ENCODE assay signal across 9 cellular contexts in the genomic region with DNA sequence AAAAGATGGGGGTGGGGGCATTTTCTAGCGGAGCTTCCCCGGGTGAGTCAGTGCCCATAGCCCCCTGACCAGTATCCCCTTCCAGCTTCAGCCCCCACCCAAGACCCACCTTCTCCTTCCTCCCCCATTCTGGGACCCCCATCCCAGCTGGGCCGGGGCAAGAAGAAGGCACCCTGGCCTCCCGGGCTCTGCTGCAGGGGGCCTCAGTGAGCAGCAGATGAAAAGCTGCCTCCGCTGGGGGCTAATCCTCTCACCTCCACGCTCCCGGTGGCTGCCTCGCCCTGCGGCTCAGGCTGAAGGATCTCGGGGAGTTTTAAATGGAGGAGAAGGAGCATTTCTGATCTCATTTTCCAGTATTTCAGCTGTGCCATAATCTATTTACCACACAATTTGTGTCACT.
DNase-seq lines count a peak whose midpoint lies in the region; ATAC-seq and TF ChIP-seq lines count a peak whose summit lies in the region.
"Had no signal": no experiment of that assay in that cellular context is flagged by ENCODE, and none has a peak within 500 bp of the region (broad histone marks: within the 10 kb centered on the region; RNA-seq: fewer than 3 reads in every experiment).

No MANE protein-coding gene starts in this region.

- H3K36me3 ChIP-seq in HEK293 (ENCODE audit: control insufficient read depth in 2 of 2, insufficient read depth in 1 of 2, low read length in 2 of 2): no peaks in the 10 kb centered on the region
- no peaks in the 10 kb centered on the region for H3K36me3 ChIP-seq in stomach
- H3K36me3 ChIP-seq: ascending aorta had no signal

- TF ChIP-seq CTCF in HEK293 (tag by site-specific recombination; IDR thresholded peaks at IDR 0.05): no peak
- no peak for TF ChIP-seq CTCF in stomach (IDR thresholded peaks at IDR 0.05)

- CTCF ChIA-PET in HEK293 (lab: Yijun Ruan, JAX): interaction anchor here (0.7 to 1.5 kb wide), 3 partner anchors 254 to 374 kb away, joined by 3 to 4 read pairs (median 3); no protein-coding TSS in a partner anchor

- 29 to 53% (median 40%) methylated on average over 8 to 10 of the region's 10 CpGs for WGBS in stomach, 5 donors

- DNase-seq in activated CD4-positive, alpha-beta T cell treated with anti-CD3 and anti-CD28 coated beads, Interleukin-2, amount 50 U/mL, for 48 hours: peak; percentile 41
- DNase-seq in effector CD8-positive, alpha-beta T cell (lab: John Stamatoyannopoulos, UW): peak; percentile 7
- peak; percentile 38 for DNase-seq in stimulated activated CD8-positive, alpha-beta memory T cell treated with anti-CD3 and anti-CD28 coated beads, Interleukin-12 subunit alpha, Interleukin-12 subunit beta, amount 100 ng/mL, for 1 hour (ENCODE audit: low read depth)
- DNase-seq in HK-2 (ENCODE audit: unreplicated experiment) (no peak), stomach (no peak)

- H3K9me3 ChIP-seq in HEK293 (ENCODE audit: control insufficient read depth, insufficient read depth, low read depth, low read length) (no peaks in the 10 kb centered on the region), stomach (peaks cover 0 to 15% (median 5%) of the 10 kb centered on the region in 4 donors)
- H3K9me3 ChIP-seq: ascending aorta had no signal

- no peak overlapping the region for H3K27ac ChIP-seq in HEK293 (ENCODE audit: extremely low read depth, low read depth, low read length)
- no peak overlapping the region for H3K27ac ChIP-seq in stomach
- H3K27ac ChIP-seq: ascending aorta had no signal

- no peak for TF ChIP-seq POLR2A in stomach (IDR thresholded peaks at IDR 0.05)

- intact Hi-C loops in stomach (cut with DNase I; ENCODE audit: low total_unique reads): no loop called here

- ATAC-seq in GM21786 (IDR thresholded peaks at IDR 0.05; ENCODE audit: unreplicated experiment) (no peak), HG02798 (IDR thresholded peaks at IDR 0.05; ENCODE audit: poor library complexity, unreplicated experiment) (no peak)

- peaks cover 0 to 38% (median 17%) of the 10 kb centered on the region in 3 donors for H3K27me3 ChIP-seq in stomach
- H3K27me3 ChIP-seq: ascending aorta had no signal

- POLR2A ChIA-PET in HEK293 (lab: Yijun Ruan, JAX): no interaction called here

- H3K4me1 ChIP-seq in HEK293 (ENCODE audit: control insufficient read depth, insufficient read depth, low read length) (no peaks in the 10 kb centered on the region), stomach (no peaks in the 10 kb centered on the region)

- no peak overlapping the region for H3K4me3 ChIP-seq in HEK293 (ENCODE audit: low read depth, low read length)
- H3K4me3 ChIP-seq in stomach: no peak overlapping the region

- no peak for TF ChIP-seq EP300 in stomach (IDR thresholded peaks at IDR 0.05)

TF ChIP-seq in HEK293, 187 proteins besides CTCF, POLR2A, EP300 and RAD21:
- TF ChIP-seq ZNF670 (tag by site-specific recombination; IDR thresholded peaks at IDR 0.05; ENCODE audit: low read depth) (no peak), ZBTB8A (tag by site-specific recombination; IDR thresholded peaks at IDR 0.05) (no peak), ZSCAN30 (tag by site-specific recombination; IDR thresholded peaks at IDR 0.05) (no peak), ZNF792 (tag by site-specific recombination; IDR thresholded peaks at IDR 0.05) (no peak), ZNF112 (tag by site-specific recombination; IDR thresholded peaks at IDR 0.05) (no peak), GLIS1 (tag by site-specific recombination; IDR thresholded peaks at IDR 0.05) (peak; percentile 95), ZIC2 (tag by site-specific recombination; IDR thresholded peaks at IDR 0.05) (peak; percentile 62), ZNF549 (tag by site-specific recombination; IDR thresholded peaks at IDR 0.05) (no peak), GLIS2 (tag by site-specific recombination; IDR thresholded peaks at IDR 0.05) (0 out of 2 replicates have a peak, but pooled peaks have one; percentile 29), ZBTB7A (tag by site-specific recombination; IDR thresholded peaks at IDR 0.05; ENCODE audit: low read depth) (no peak), IKZF3 (tag by site-specific recombination; IDR thresholded peaks at IDR 0.05) (no peak), ZBTB48 (tag by site-specific recombination; IDR thresholded peaks at IDR 0.05) (no peak), ZNF621 (tag by site-specific recombination; IDR thresholded peaks at IDR 0.05) (no peak)

Comparison
In these comparisons a context has a peak if more than half of its experiments do, and no peak if none do; other contexts are left out.
1. DNase-seq: peak in activated CD4-positive, alpha-beta T cell treated with anti-CD3 and anti-CD28 coated beads, Interleukin-2, amount 50 U/mL, for 48 hours (2 of 2), effector CD8-positive, alpha-beta T cell (single experiment) and stimulated activated CD8-positive, alpha-beta memory T cell treated with anti-CD3 and anti-CD28 coated beads, Interleukin-12 subunit alpha, Interleukin-12 subunit beta, amount 100 ng/mL, for 1 hour (single experiment); none in HK-2 (single experiment) and stomach (single experiment).